Comparison of ENCODE assay signal across 11 cellular contexts in genomic region chr22:38758276-38758945, GRCh38. TPM values are rescaled to one million over a fixed set of nuclear protein-coding genes. Genes with fewer than 3 reads are reported as not detected.
A peak's percentile ranks its signal among the peaks of the same experiment; 100 is the strongest.
DNase-seq lines count a peak whose midpoint lies in the region; ATAC-seq and TF ChIP-seq lines count a peak whose summit lies in the region.
"Had no signal": no experiment of that assay in that cellular context is flagged by ENCODE, and none has a peak within 500 bp of the region (broad histone marks: within the 10 kb centered on the region; RNA-seq: fewer than 3 reads in every experiment).

No MANE protein-coding gene starts in this region.

- no peaks in the 10 kb centered on the region for H3K27me3 Mint-ChIP-seq in CD4-positive, CD25-positive, alpha-beta regulatory T cell
- H3K27me3 Mint-ChIP-seq in CD14-positive monocyte (ENCODE audit: low read depth in 3 of 3) = peaks cover 0 to 3% (median 0%) of the 10 kb centered on the region in 3 donors

- no peak for TF ChIP-seq CTCF in spleen (IDR thresholded peaks at IDR 0.05 in 8 of 11, conservative IDR thresholded peaks at IDR 0.05 in 3 of 11)
- no peak for TF ChIP-seq CTCF in CD14-positive monocyte (IDR thresholded peaks at IDR 0.05)
- TF ChIP-seq CTCF in left lung (IDR thresholded peaks at IDR 0.05) = no peak

- no peak for TF ChIP-seq POLR2A in spleen (IDR thresholded peaks at IDR 0.05)

- H3K4me3 Mint-ChIP-seq in CD4-positive, CD25-positive, alpha-beta regulatory T cell = peak overlapping the region; percentile 71 to 95 (median 82)
- no peak overlapping the region for H3K4me3 Mint-ChIP-seq in CD14-positive monocyte

- peak; percentile 49 to 74 (median 63) for DNase-seq in CD4-positive, CD25-positive, alpha-beta regulatory T cell
- DNase-seq in T-helper 1 cell = peak; percentile 24 to 63 (median 53)
- peak; percentile 51 for DNase-seq in activated effector memory CD4-positive, alpha-beta T cell treated with Interleukin-2 at 50 U/mL for 16 hours
- peak; percentile 84 for DNase-seq in spleen
- DNase-seq in CD14-positive monocyte (ENCODE audit: low spot score) = no peak
- DNase-seq in C1 segment of cervical spinal cord (lab: John Stamatoyannopoulos, UW) = no peak
- no peak for DNase-seq in left lung
- DNase-seq: MM.1S, T1000 had no signal

- H3K4me3 ChIP-seq in CD4-positive, CD25-positive, alpha-beta regulatory T cell (ENCODE audit: low read depth, low read length) = peak overlapping the region; percentile 28
- H3K4me3 ChIP-seq in spleen (no peak overlapping the region), left lung (no peak overlapping the region)

- peaks cover 0 to 46% (median 37%) of the 10 kb centered on the region in 4 donors for H3K4me1 Mint-ChIP-seq in CD4-positive, CD25-positive, alpha-beta regulatory T cell
- peaks cover 44% of the 10 kb centered on the region for H3K4me1 Mint-ChIP-seq in CD14-positive monocyte

- peak overlapping the region; percentile 73 to 91 (median 80) for H3K27ac Mint-ChIP-seq in CD4-positive, CD25-positive, alpha-beta regulatory T cell
- no peak overlapping the region for H3K27ac Mint-ChIP-seq in CD14-positive monocyte

- no peaks in the 10 kb centered on the region for H3K9me3 ChIP-seq in CD4-positive, CD25-positive, alpha-beta regulatory T cell (ENCODE audit: control insufficient read depth in 2 of 2, low read length in 2 of 2)
- H3K9me3 ChIP-seq in spleen (no peaks in the 10 kb centered on the region), left lung (no peaks in the 10 kb centered on the region)

- intact Hi-C loops in spleen (cut with DNase I; ENCODE audit: low total_unique reads) = no loop called here
- intact Hi-C loops in CD14-positive monocyte (cut with micrococcal nuclease) = loop anchor here in 1 of 2 donors (5.0 to 10.0 kb wide), 4 partner anchors 51 to 766 kb away; partner anchors contain the start of genes ATF4, CBX6 and GTPBP1
- intact Hi-C loops in left lung (cut with DNase I) = no loop called here

- peaks cover 0 to 3% (median 0%) of the 10 kb centered on the region in 7 donors for H3K9me3 Mint-ChIP-seq in CD4-positive, CD25-positive, alpha-beta regulatory T cell
- peaks cover 0 to 1% (median 0%) of the 10 kb centered on the region in 7 donors for H3K9me3 Mint-ChIP-seq in CD14-positive monocyte

- 54 to 78% (median 70%) methylated on average over 10 to 16 of the region's 16 CpGs for WGBS in spleen, 5 donors

- H3K36me3 ChIP-seq in CD4-positive, CD25-positive, alpha-beta regulatory T cell (ENCODE audit: control insufficient read depth, insufficient read depth, low read length) = peaks cover 3% of the 10 kb centered on the region
- H3K36me3 ChIP-seq in spleen (peaks cover 0 to 3% (median 0%) of the 10 kb centered on the region in 6 donors), left lung (no peaks in the 10 kb centered on the region)

- H3K4me1 ChIP-seq in CD4-positive, CD25-positive, alpha-beta regulatory T cell (ENCODE audit: control insufficient read depth, insufficient read depth, low read length, poor library complexity, severe bottlenecking) = peaks cover 45% of the 10 kb centered on the region
- H3K4me1 ChIP-seq in spleen (peaks cover 27 to 70% (median 52%) of the 10 kb centered on the region in 6 donors), left lung (peaks cover 15 to 34% of the 10 kb centered on the region in 2 donors)

- peaks cover 11% of the 10 kb centered on the region for H3K36me3 Mint-ChIP-seq in CD4-positive, CD25-positive, alpha-beta regulatory T cell
- peaks cover 3 to 7% of the 10 kb centered on the region in 2 donors for H3K36me3 Mint-ChIP-seq in CD14-positive monocyte

- ATAC-seq in CD4-positive, CD25-positive, alpha-beta regulatory T cell (ENCODE audit: low read depth in 2 of 2) = no peak
- ATAC-seq in HG02759 (IDR thresholded peaks at IDR 0.05; ENCODE audit: unreplicated experiment) (no peak), left lung (no peak)

- H3K27ac ChIP-seq in CD4-positive, CD25-positive, alpha-beta regulatory T cell (ENCODE audit: insufficient read depth, low read length, poor library complexity, severe bottlenecking) = peak overlapping the region; percentile 76
- H3K27ac ChIP-seq in spleen (peak overlapping the region in 5 of 8 donors; percentile 27 to 99 (median 62)), left lung (no peak overlapping the region)
- H3K27ac ChIP-seq: C4-2B had no signal

- H3K27me3 ChIP-seq in CD4-positive, CD25-positive, alpha-beta regulatory T cell (ENCODE audit: control insufficient read depth, insufficient read depth, low read length) = no peaks in the 10 kb centered on the region
- H3K27me3 ChIP-seq in spleen (replicated peaks in 1 of 7) (no peaks in the 10 kb centered on the region), left lung (no peaks in the 10 kb centered on the region)

RNA-seq across cellular contexts. Expression of gene SUN2, which starts 2.6 kb away (rescaled TPM):
- 454 TPM for total RNA-seq in CD4-positive, CD25-positive, alpha-beta regulatory T cell
- 100 to 1,000 TPM; 260 to 381 (median 298) TPM for polyA plus RNA-seq in CD4-positive, CD25-positive, alpha-beta regulatory T cell
- total RNA-seq in spleen (100 to 1,000 TPM; 204 to 455 (median 220) TPM), left lung (100 to 1,000 TPM in 1 of 2 donors, 10 to 100 TPM in 1; 99.3 to 174 TPM)
- polyA plus RNA-seq in spleen (10 to 100 TPM; 35.4 to 86.5 (median 38.9) TPM), CD14-positive monocyte (10 to 100 TPM; 95.8 to 97.8 TPM)

RNA-seq across cellular contexts. Expression of gene DNAL4, which starts 35.5 kb away (rescaled TPM):
- total RNA-seq in CD4-positive, CD25-positive, alpha-beta regulatory T cell = 6.3 TPM
- 10 to 100 TPM in 2 of 4 donors, 1 to 10 TPM in 2; 9.3 to 10.9 (median 10.0) TPM for polyA plus RNA-seq in CD4-positive, CD25-positive, alpha-beta regulatory T cell
- total RNA-seq in spleen (10 to 100 TPM; 10.4 to 17.6 (median 13.9) TPM), left lung (10 to 100 TPM; 16.3 to 21.5 TPM)
- polyA plus RNA-seq in spleen (10 to 100 TPM in 2 of 3 donors, 1 to 10 TPM in 1; 8.6 to 16.2 (median 10.6) TPM), CD14-positive monocyte (1 to 10 TPM; 8.9 to 9.3 TPM)

RNA-seq across cellular contexts. Expression of gene GTPBP1, which starts 52.7 kb away (rescaled TPM):
- 285 TPM for total RNA-seq in CD4-positive, CD25-positive, alpha-beta regulatory T cell
- 10 to 100 TPM; 25.4 to 29.7 (median 25.7) TPM for polyA plus RNA-seq in CD4-positive, CD25-positive, alpha-beta regulatory T cell
- total RNA-seq in spleen (100 to 1,000 TPM in 2 of 7 donors, 10 to 100 TPM in 5; 76.3 to 134 (median 98.8) TPM), left lung (10 to 100 TPM; 45.7 to 51.0 TPM)
- polyA plus RNA-seq in spleen (10 to 100 TPM in 1 of 3 donors, 1 to 10 TPM in 2; 9.7 to 31.9 (median 9.9) TPM), CD14-positive monocyte (10 to 100 TPM in 1 of 2 donors, 1 to 10 TPM in 1; 6.7 to 12.7 TPM)

RNA-seq across cellular contexts. Expression of gene JOSD1, which starts 57.7 kb away (rescaled TPM):
- 205 TPM for total RNA-seq in CD4-positive, CD25-positive, alpha-beta regulatory T cell
- 10 to 100 TPM in 2 of 4 donors, 1 to 10 TPM in 2; 8.7 to 12.5 (median 10.2) TPM for polyA plus RNA-seq in CD4-positive, CD25-positive, alpha-beta regulatory T cell
- total RNA-seq in spleen = 10 to 100 TPM; 28.5 to 54.2 (median 36.4) TPM
- polyA plus RNA-seq in spleen = 10 to 100 TPM; 10.1 to 16.3 (median 13.8) TPM
- 1 to 10 TPM; 7.1 to 7.2 TPM for polyA plus RNA-seq in CD14-positive monocyte
- 10 to 100 TPM; 55.6 to 57.3 TPM for total RNA-seq in left lung

Comparison
In these comparisons a context has a peak if more than half of its experiments do, and no peak if none do; other contexts are left out.
1. DNase-seq: peak in CD4-positive, CD25-positive, alpha-beta regulatory T cell (3 of 3), T-helper 1 cell (5 of 5), activated effector memory CD4-positive, alpha-beta T cell treated with Interleukin-2 at 50 U/mL for 16 hours (single experiment) and spleen (single experiment); none in CD14-positive monocyte (single experiment), C1 segment of cervical spinal cord (0 of 14) and left lung (0 of 2).
2. H3K27ac ChIP-seq: peak in CD4-positive, CD25-positive, alpha-beta regulatory T cell (single experiment) and spleen (5 of 8); none in left lung (0 of 2).
3. H3K27ac Mint-ChIP-seq: peak in CD4-positive, CD25-positive, alpha-beta regulatory T cell (3 of 3); none in CD14-positive monocyte (0 of 7).
4. H3K4me3 Mint-ChIP-seq: peak in CD4-positive, CD25-positive, alpha-beta regulatory T cell (4 of 4); none in CD14-positive monocyte (0 of 2).